ENCODE assay signal across 9 cellular contexts in the genomic region with DNA sequence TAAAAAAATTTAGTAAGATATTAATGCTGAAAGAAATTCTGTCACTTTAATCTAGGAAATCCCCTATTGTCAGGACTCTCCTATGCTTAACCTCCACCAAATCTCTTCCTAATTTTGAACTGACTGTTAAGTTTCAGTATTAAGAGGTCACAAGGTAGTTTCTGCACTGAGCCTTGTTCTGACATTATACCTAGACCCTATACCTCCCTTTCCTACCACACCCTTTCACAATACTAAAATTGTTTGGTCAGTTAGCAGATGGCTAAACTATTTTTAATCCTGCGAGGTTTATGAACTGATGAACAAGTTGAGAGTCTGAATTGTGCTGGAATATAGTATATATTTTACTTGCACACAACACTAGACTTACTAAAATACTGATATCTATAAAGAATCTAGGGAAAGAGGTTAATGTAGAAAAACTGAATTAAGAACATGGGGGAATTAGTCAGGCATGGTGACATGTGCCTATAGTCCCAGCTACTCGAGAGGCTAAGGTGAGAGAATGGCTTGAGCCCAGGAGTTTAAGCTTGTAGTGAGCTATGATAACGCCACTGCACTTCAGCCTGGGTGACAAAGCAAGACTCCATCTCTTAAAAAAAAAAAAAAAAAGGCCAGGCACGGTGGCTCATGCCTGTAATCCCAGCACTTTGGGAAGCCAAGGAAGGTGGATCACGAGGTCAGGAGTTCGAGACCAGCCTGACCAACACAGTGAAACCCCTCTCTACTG. TPM values are rescaled to one million over a fixed set of nuclear protein-coding genes. Genes with fewer than 3 reads are reported as not detected.
DNase-seq lines count a peak whose midpoint lies in the region; ATAC-seq lines count a peak whose summit lies in the region.
"Had no signal": no experiment of that assay in that cellular context is flagged by ENCODE, and none has a peak within 500 bp of the region (broad histone marks: within the 10 kb centered on the region; RNA-seq: fewer than 3 reads in every experiment).

No MANE protein-coding gene starts in this region.

- intact Hi-C loops in activated T-helper 2 cell treated with anti-CD3 and anti-CD28 coated beads, Interferon-gamma antibody, Interleukin-2, Interleukin-4, amounts not matched to agents 10 μg/mL and 5 μg/mL and 100 μg/mL, durations not matched to agents 14 hours and 24 hours and 36 hours (cut with micrococcal nuclease), result no loop called here

- peaks cover 29% of the 10 kb centered on the region for H3K4me1 Mint-ChIP-seq in activated T-helper 2 cell treated with anti-CD3 and anti-CD28 coated beads, Interferon-gamma antibody, Interleukin-2, Interleukin-4, amounts not matched to agents 10 μg/mL and 5 μg/mL and 100 μg/mL, durations not matched to agents 14 hours and 24 hours and 36 hours (ENCODE audit: low read depth)

- no peak overlapping the region for H3K4me3 Mint-ChIP-seq in activated T-helper 2 cell treated with anti-CD3 and anti-CD28 coated beads, Interferon-gamma antibody, Interleukin-2, Interleukin-4, amounts not matched to agents 10 μg/mL and 5 μg/mL and 100 μg/mL, durations not matched to agents 14 hours and 24 hours and 36 hours (ENCODE audit: low read depth)

- peak; percentile 27 for DNase-seq in NCI-H82 (lab: John Stamatoyannopoulos, UW)
- no peak for DNase-seq in NCI-H82 treated with DMSO at 0.1 percent for 48 hours (lab: John Stamatoyannopoulos, UW; ENCODE audit: unreplicated experiment)
- no peak for DNase-seq in activated T-helper 2 cell treated with anti-CD3 and anti-CD28 coated beads, Interferon-gamma antibody, Interleukin-2, Interleukin-4, amounts not matched to agents 10 μg/mL and 5 μg/mL and 100 μg/mL, durations not matched to agents 14 hours and 24 hours and 36 hours (ENCODE audit: low spot score)
- no peak for DNase-seq in NCI-H2081 (lab: John Stamatoyannopoulos, UW)
- DNase-seq in nucleus accumbens (lab: John Stamatoyannopoulos, UW), result no peak
- no peak for DNase-seq in NCI-H1105 (lab: John Stamatoyannopoulos, UW)
- DNase-seq: hypothalamus had no signal

- H3K27ac Mint-ChIP-seq in activated T-helper 2 cell treated with anti-CD3 and anti-CD28 coated beads, Interferon-gamma antibody, Interleukin-2, Interleukin-4, amounts not matched to agents 10 μg/mL and 5 μg/mL and 100 μg/mL, durations not matched to agents 14 hours and 24 hours and 36 hours, result peak overlapping the region; percentile 31

- H3K36me3 Mint-ChIP-seq in activated T-helper 2 cell treated with anti-CD3 and anti-CD28 coated beads, Interferon-gamma antibody, Interleukin-2, Interleukin-4, amounts not matched to agents 10 μg/mL and 5 μg/mL and 100 μg/mL, durations not matched to agents 14 hours and 24 hours and 36 hours (ENCODE audit: low read depth), result peaks cover 25% of the 10 kb centered on the region

- no peaks in the 10 kb centered on the region for H3K27me3 Mint-ChIP-seq in activated T-helper 2 cell treated with anti-CD3 and anti-CD28 coated beads, Interferon-gamma antibody, Interleukin-2, Interleukin-4, amounts not matched to agents 10 μg/mL and 5 μg/mL and 100 μg/mL, durations not matched to agents 14 hours and 24 hours and 36 hours (ENCODE audit: low read depth)

- ATAC-seq in GM21381 (IDR thresholded peaks at IDR 0.05; ENCODE audit: unreplicated experiment) (peak; percentile 97), HG03103 (IDR thresholded peaks at IDR 0.05; ENCODE audit: low read depth, unreplicated experiment) (peak; percentile 92)

- H3K9me3 Mint-ChIP-seq in activated T-helper 2 cell treated with anti-CD3 and anti-CD28 coated beads, Interferon-gamma antibody, Interleukin-2, Interleukin-4, amounts not matched to agents 10 μg/mL and 5 μg/mL and 100 μg/mL, durations not matched to agents 14 hours and 24 hours and 36 hours, result no peaks in the 10 kb centered on the region

RNA-seq across cellular contexts. Expression of a gene that starts 51.5 kb away (rescaled TPM):
- total RNA-seq in activated T-helper 2 cell treated with anti-CD3 and anti-CD28 coated beads, Interferon-gamma antibody, Interleukin-2, Interleukin-4, amounts not matched to agents 10 μg/mL and 5 μg/mL and 100 μg/mL, durations not matched to agents 14 hours and 24 hours and 36 hours, result 99.2 and 102 TPM in 2 replicates

RNA-seq across cellular contexts. Expression of a gene that starts 53.2 kb away (rescaled TPM):
- total RNA-seq in activated T-helper 2 cell treated with anti-CD3 and anti-CD28 coated beads, Interferon-gamma antibody, Interleukin-2, Interleukin-4, amounts not matched to agents 10 μg/mL and 5 μg/mL and 100 μg/mL, durations not matched to agents 14 hours and 24 hours and 36 hours, result 1.1 and 1.2 TPM in 2 replicates
